In the genomic region with DNA sequence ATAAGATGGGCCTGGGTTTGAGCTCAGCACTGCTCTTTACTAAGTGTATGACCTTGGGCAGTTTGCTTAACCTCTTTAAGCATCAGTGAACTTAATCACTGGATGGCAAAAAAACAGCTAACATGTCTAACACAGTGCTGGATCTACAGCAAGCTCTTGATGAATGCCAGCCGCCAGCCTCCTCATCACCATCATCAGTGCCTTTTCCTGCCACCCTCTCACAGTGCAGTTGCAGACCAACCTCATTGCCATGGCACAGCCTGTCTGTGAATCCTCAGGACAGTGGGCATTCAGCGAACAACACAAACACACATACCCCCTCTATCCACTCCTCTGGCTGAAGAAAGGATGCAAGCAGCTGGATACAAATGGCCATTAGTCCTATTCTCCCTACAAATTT, we compare ENCODE assay signal across 29 cellular contexts.
"Had no signal": no experiment of that assay in that cellular context is flagged by ENCODE, and none has a peak within 500 bp of the region (broad histone marks: within the 10 kb centered on the region; RNA-seq: fewer than 3 reads in every experiment).

No MANE protein-coding gene starts in this region.

- H3K4me1 ChIP-seq: adrenal gland, ascending aorta had no signal

- H3K4me3 ChIP-seq: adrenal gland, ascending aorta had no signal

- DNase-seq: activated B cell treated with CpG ODN at 0.5 μM for 24 hours; activated CD4-positive, alpha-beta memory T cell treated with anti-CD3 and anti-CD28 coated beads for 36 hours; activated CD4-positive, alpha-beta T cell treated with anti-CD3 and anti-CD28 coated beads for 4 hours; activated CD4-positive, alpha-beta T cell treated with anti-CD3 and anti-CD28 coated beads, Interleukin-2, amount 10 ng/mL, durations not matched to agents 24 days and 14 days; activated CD4-positive, alpha-beta T cell treated with anti-CD3 and anti-CD28 coated beads, Interleukin-2, amount 50 U/mL, for 1 hour; activated CD4-positive, alpha-beta T cell treated with anti-CD3 and anti-CD28 coated beads, Interleukin-2, amount 50 U/mL, for 4 hours; activated CD4-positive, CD25-positive, alpha-beta regulatory T cell treated with anti-CD3 and anti-CD28 coated beads, Interleukin-2, amount 50 U/mL, for 72 hours; activated CD8-positive, alpha-beta memory T cell treated with anti-CD3 and anti-CD28 coated beads, Interleukin-2, amount 50 U/mL, for 4 hours; activated CD8-positive, alpha-beta T cell treated with anti-CD3 and anti-CD28 coated beads for 36 hours; activated effector memory CD4-positive, alpha-beta T cell treated with anti-CD3 and anti-CD28 coated beads, Interleukin-2, amount 50 U/mL, for 16 hours; activated gamma-delta T cell treated with Interleukin-2 at 50 U/mL for 16 hours; activated naive CD4-positive, alpha-beta T cell; activated naive CD4-positive, alpha-beta T cell treated with anti-CD3 and anti-CD28 coated beads for 36 hours; activated naive CD4-positive, alpha-beta T cell treated with anti-CD3 and anti-CD28 coated beads, Interleukin-2, amount 50 U/mL, for 16 hours; activated naive CD8-positive, alpha-beta T cell treated with anti-CD3 and anti-CD28 coated beads for 36 hours; activated T-cell treated with anti-CD3 and anti-CD28 coated beads for 4 hours; activated T-cell treated with anti-CD3 and anti-CD28 coated beads, Interleukin-2, amount 50 U/mL, for 1 hour; activated T-cell treated with anti-CD3 and anti-CD28 coated beads, Interleukin-2, amount 50 U/mL, for 4 hours; activated T-cell treated with anti-CD3 and anti-CD28 coated beads, Interleukin-2, amount 50 U/mL, for 72 hours; adrenal gland; amniotic stem cell; central memory CD4-positive, alpha-beta T cell; T-helper 1 cell; T-helper 2 cell; T-helper 9 cell had no signal

- H3K36me3 ChIP-seq: adrenal gland, ascending aorta had no signal

- H3K9me3 ChIP-seq: adrenal gland, ascending aorta had no signal

- ATAC-seq: activated CD8-positive, alpha-beta T cell treated with anti-CD3 and anti-CD28 coated beads for 36 hours; activated naive CD4-positive, alpha-beta T cell treated with anti-CD3 and anti-CD28 coated beads, Interleukin-2, amount 50 U/mL, for 72 hours; activated T-cell treated with anti-CD3 and anti-CD28 coated beads, Interleukin-2, amount 50 U/mL, for 4 hours; activated T-cell treated with anti-CD3 and anti-CD28 coated beads, Interleukin-2, amount 50 U/mL, for 72 hours; activated T-helper 17 cell treated with anti-CD3 and anti-CD28 coated beads, Interleukin-2, amount 50 U/mL, for 72 hours had no signal

- H3K27me3 ChIP-seq: adrenal gland, ascending aorta had no signal

- H3K27ac ChIP-seq: adrenal gland, ascending aorta, VCaP had no signal
